Comparison of ENCODE assay signal across 23 cellular contexts in genomic region chr5:54861212-54861894, GRCh38.
DNase-seq lines count a peak whose midpoint lies in the region; ATAC-seq and TF ChIP-seq lines count a peak whose summit lies in the region.
"Had no signal": no experiment of that assay in that cellular context is flagged by ENCODE, and none has a peak within 500 bp of the region (broad histone marks: within the 10 kb centered on the region; RNA-seq: fewer than 3 reads in every experiment).

No MANE protein-coding gene starts in this region.

- H2AFZ ChIP-seq in smooth muscle cell (ENCODE audit: low read depth): no peak overlapping the region

- no peak overlapping the region for H3K9ac ChIP-seq in smooth muscle cell (ENCODE audit: low read depth)

- H3K36me3 ChIP-seq in smooth muscle cell (ENCODE audit: low read depth) (no peaks in the 10 kb centered on the region), vagina (no peaks in the 10 kb centered on the region)
- H3K36me3 ChIP-seq: adrenal gland, gastroesophageal sphincter, left lung, neutrophil had no signal

- no peaks in the 10 kb centered on the region for H3K4me1 ChIP-seq in smooth muscle cell (ENCODE audit: low read depth)
- no peaks in the 10 kb centered on the region for H3K4me1 ChIP-seq in vagina
- H3K4me1 ChIP-seq: adrenal gland had no signal

- in situ Hi-C loops in astrocyte of the cerebellum (cut with HindIII; ENCODE audit: low sequenced_read_pairs): no loop called here

- no peak overlapping the region for H3K4me3 ChIP-seq in astrocyte of the cerebellum (ENCODE audit: low read depth, low read length)
- no peak overlapping the region for H3K4me3 ChIP-seq in foreskin fibroblast (ENCODE audit: low read depth in 1 of 2, low read length in 2 of 2)
- no peak overlapping the region for H3K4me3 ChIP-seq in smooth muscle cell
- no peak overlapping the region for H3K4me3 ChIP-seq in vagina
- H3K4me3 ChIP-seq: adrenal gland, gastroesophageal sphincter, left lung, mucosa of descending colon, SK-N-MC had no signal

- H4K20me1 ChIP-seq in smooth muscle cell (ENCODE audit: low read depth): no peaks in the 10 kb centered on the region

- ATAC-seq in HG03108 (IDR thresholded peaks at IDR 0.05; ENCODE audit: unreplicated experiment): no peak
- ATAC-seq: gastroesophageal sphincter; left lung; mucosa of descending colon; PC-3; right cardiac atrium; stimulated activated naive CD8-positive, alpha-beta T cell treated with anti-CD3 and anti-CD28 coated beads, Interleukin-15, amount 100 ng/mL, for 72 hours had no signal

- peak overlapping the region; percentile 44 for H3K27ac ChIP-seq in smooth muscle cell (ENCODE audit: low read depth)
- no peak overlapping the region for H3K27ac ChIP-seq in vagina
- H3K27ac ChIP-seq: adrenal gland, neutrophil, SK-N-MC had no signal

- H3K79me2 ChIP-seq in smooth muscle cell (ENCODE audit: low read depth): no peaks in the 10 kb centered on the region

- TF ChIP-seq CTCF in astrocyte of the cerebellum (IDR thresholded peaks at IDR 0.05; ENCODE audit: low read depth, low read length, missing control alignments) (no peak), foreskin fibroblast (IDR thresholded peaks at IDR 0.05; ENCODE audit: low read depth, low read length) (no peak), smooth muscle cell (IDR thresholded peaks at IDR 0.05; ENCODE audit: borderline replicate concordance, insufficient read depth, poor library complexity, severe bottlenecking) (no peak), vagina (IDR thresholded peaks at IDR 0.05) (no peak)

- H3K27me3 ChIP-seq in smooth muscle cell (ENCODE audit: low read depth) (no peaks in the 10 kb centered on the region), vagina (no peaks in the 10 kb centered on the region)
- H3K27me3 ChIP-seq: adrenal gland, gastroesophageal sphincter, left lung had no signal

- intact Hi-C loops in vagina (cut with DNase I): loop anchor here (5.0 kb wide), 1 partner anchor 344 kb away; the partner anchor contains the start of gene SNX18

- peak overlapping the region; percentile 3 for H3K4me2 ChIP-seq in smooth muscle cell

- H3F3A ChIP-seq in smooth muscle cell (ENCODE audit: low read depth): no peaks in the 10 kb centered on the region

- H3K9me3 ChIP-seq in smooth muscle cell (replicated peaks; ENCODE audit: low read depth) (no peaks in the 10 kb centered on the region), vagina (no peaks in the 10 kb centered on the region)
- H3K9me3 ChIP-seq: adrenal gland, mucosa of descending colon had no signal

- DNase-seq in HCEC 1CT (peak; percentile 64), astrocyte of the cerebellum (ENCODE audit: low read depth) (peak; percentile 63), foreskin fibroblast (peak; percentile 55 to 77), smooth muscle cell (lab: John Stamatoyannopoulos, UW; ENCODE audit: unreplicated experiment) (no peak), vagina (ENCODE audit: extremely low spot score in 2 of 2) (no peak), NCI-H446 treated with DMSO at 0.1 percent for 48 hours (lab: John Stamatoyannopoulos, UW) (no peak)
- DNase-seq: activated CD4-positive, CD25-positive, alpha-beta regulatory T cell treated with anti-CD3 and anti-CD28 coated beads, Interleukin-2, amount 50 U/mL, for 72 hours; activated effector memory CD4-positive, alpha-beta T cell treated with anti-CD3 and anti-CD28 coated beads, Interleukin-2, amount 50 U/mL, for 16 hours; adrenal gland; endodermal cell; Kasumi-1; left lung; mucosa of descending colon; NCI-H1105 treated with DMSO at 0.1 percent for 48 hours; NCI-H2107; PC-3; right cardiac atrium; stimulated activated naive CD8-positive, alpha-beta T cell treated with anti-CD3 and anti-CD28 coated beads, Interleukin-15, amount 100 ng/mL, for 72 hours; T-helper 9 cell had no signal

- 52% methylated on average over 5 of the region's 5 CpGs for WGBS in smooth muscle cell (ENCODE audit: low lambda C conversion rate)

- no peak for TF ChIP-seq POLR2A in vagina (IDR thresholded peaks at IDR 0.05)

Comparison
In these comparisons a context has a peak if more than half of its experiments do, and no peak if none do; other contexts are left out.
1. DNase-seq: peak in HCEC 1CT (single experiment), astrocyte of the cerebellum (single experiment) and foreskin fibroblast (2 of 2); none in smooth muscle cell (single experiment), vagina (0 of 2) and NCI-H446 treated with DMSO at 0.1 percent for 48 hours (single experiment).